12 cellular contexts compared by ENCODE assay signal in genomic region chr12:2797721-2798418, GRCh38. TPM values are rescaled to one million over a fixed set of nuclear protein-coding genes. Genes with fewer than 3 reads are reported as not detected.
A peak's percentile ranks its signal among the peaks of the same experiment; 100 is the strongest.
DNase-seq lines count a peak whose midpoint lies in the region; ATAC-seq and TF ChIP-seq lines count a peak whose summit lies in the region.
"Had no signal": no experiment of that assay in that cellular context is flagged by ENCODE, and none has a peak within 500 bp of the region (broad histone marks: within the 10 kb centered on the region; RNA-seq: fewer than 3 reads in every experiment).

No MANE protein-coding gene starts in this region.

- CTCF ChIA-PET in activated CD8-positive, alpha-beta memory T cell treated with anti-CD3 and anti-CD28 coated beads, Interleukin-2, amount 10 ng/mL, durations not matched to agents 7 days and 5 days (lab: Charles Lee): no interaction called here

- H3K36me3 Mint-ChIP-seq in activated T-cell treated with anti-CD3 and anti-CD28 coated beads, Interleukin-2, amount 50 U/mL, for 4 hours (ENCODE audit: insufficient read depth): peaks cover 40% of the 10 kb centered on the region
- H3K36me3 Mint-ChIP-seq in activated T-helper 1 cell treated with anti-CD3 and anti-CD28 coated beads, Interleukin-12 subunit alpha, Interleukin-12 subunit beta, Interleukin-2, Interleukin-4 antibody, amounts not matched to agents 30 ng/mL and 10 ng/mL and 1 ng/mL, durations not matched to agents 14 hours and 24 hours and 36 hours (ENCODE audit: low read depth): peaks cover 52% of the 10 kb centered on the region
- H3K36me3 Mint-ChIP-seq in stimulated activated effector memory CD8-positive, alpha-beta T cell treated with anti-CD3 and anti-CD28 coated beads, Interleukin-12 subunit alpha, Interleukin-12 subunit beta, amount 100 ng/mL, for 72 hours: peaks cover 68% of the 10 kb centered on the region
- peaks cover 41% of the 10 kb centered on the region for H3K36me3 Mint-ChIP-seq in activated CD8-positive, alpha-beta memory T cell treated with anti-CD3 and anti-CD28 coated beads, Interleukin-2, amount 10 ng/mL, durations not matched to agents 7 days and 5 days

- H3K4me3 ChIP-seq in fibroblast of the aortic adventitia (ENCODE audit: low read depth, low read length): no peak overlapping the region
- H3K4me3 ChIP-seq: psoas muscle had no signal

- H3K9me3 Mint-ChIP-seq in activated T-cell treated with anti-CD3 and anti-CD28 coated beads, Interleukin-2, amount 50 U/mL, for 4 hours: no peaks in the 10 kb centered on the region
- no peaks in the 10 kb centered on the region for H3K9me3 Mint-ChIP-seq in activated T-helper 1 cell treated with anti-CD3 and anti-CD28 coated beads, Interleukin-12 subunit alpha, Interleukin-12 subunit beta, Interleukin-2, Interleukin-4 antibody, amounts not matched to agents 30 ng/mL and 10 ng/mL and 1 ng/mL, durations not matched to agents 14 hours and 24 hours and 36 hours
- no peaks in the 10 kb centered on the region for H3K9me3 Mint-ChIP-seq in stimulated activated effector memory CD8-positive, alpha-beta T cell treated with anti-CD3 and anti-CD28 coated beads, Interleukin-12 subunit alpha, Interleukin-12 subunit beta, amount 100 ng/mL, for 72 hours
- no peaks in the 10 kb centered on the region for H3K9me3 Mint-ChIP-seq in activated CD8-positive, alpha-beta memory T cell treated with anti-CD3 and anti-CD28 coated beads, Interleukin-2, amount 10 ng/mL, durations not matched to agents 7 days and 5 days (ENCODE audit: low read depth)

- H3K4me3 Mint-ChIP-seq in activated T-cell treated with anti-CD3 and anti-CD28 coated beads, Interleukin-2, amount 50 U/mL, for 4 hours: peak overlapping the region; percentile 92
- H3K4me3 Mint-ChIP-seq in activated T-helper 1 cell treated with anti-CD3 and anti-CD28 coated beads, Interleukin-12 subunit alpha, Interleukin-12 subunit beta, Interleukin-2, Interleukin-4 antibody, amounts not matched to agents 30 ng/mL and 10 ng/mL and 1 ng/mL, durations not matched to agents 14 hours and 24 hours and 36 hours: peak overlapping the region; percentile 96
- H3K4me3 Mint-ChIP-seq in stimulated activated effector memory CD8-positive, alpha-beta T cell treated with anti-CD3 and anti-CD28 coated beads, Interleukin-12 subunit alpha, Interleukin-12 subunit beta, amount 100 ng/mL, for 72 hours: peak overlapping the region; percentile 86
- no peak overlapping the region for H3K4me3 Mint-ChIP-seq in activated CD8-positive, alpha-beta memory T cell treated with anti-CD3 and anti-CD28 coated beads, Interleukin-2, amount 10 ng/mL, durations not matched to agents 7 days and 5 days

- no peaks in the 10 kb centered on the region for H3K27me3 Mint-ChIP-seq in activated T-cell treated with anti-CD3 and anti-CD28 coated beads, Interleukin-2, amount 50 U/mL, for 4 hours (ENCODE audit: low read depth)
- H3K27me3 Mint-ChIP-seq in activated T-helper 1 cell treated with anti-CD3 and anti-CD28 coated beads, Interleukin-12 subunit alpha, Interleukin-12 subunit beta, Interleukin-2, Interleukin-4 antibody, amounts not matched to agents 30 ng/mL and 10 ng/mL and 1 ng/mL, durations not matched to agents 14 hours and 24 hours and 36 hours (ENCODE audit: insufficient read depth): peaks cover 8% of the 10 kb centered on the region
- H3K27me3 Mint-ChIP-seq in activated CD8-positive, alpha-beta memory T cell treated with anti-CD3 and anti-CD28 coated beads, Interleukin-2, amount 10 ng/mL, durations not matched to agents 7 days and 5 days: peaks cover 5% of the 10 kb centered on the region

- peak; percentile 21 for TF ChIP-seq CTCF in fibroblast of the aortic adventitia (IDR thresholded peaks at IDR 0.05; ENCODE audit: insufficient read depth, low read length)

- H3K27ac Mint-ChIP-seq in activated T-helper 1 cell treated with anti-CD3 and anti-CD28 coated beads, Interleukin-12 subunit alpha, Interleukin-12 subunit beta, Interleukin-2, Interleukin-4 antibody, amounts not matched to agents 30 ng/mL and 10 ng/mL and 1 ng/mL, durations not matched to agents 14 hours and 24 hours and 36 hours: no peak overlapping the region
- H3K27ac Mint-ChIP-seq in stimulated activated effector memory CD8-positive, alpha-beta T cell treated with anti-CD3 and anti-CD28 coated beads, Interleukin-12 subunit alpha, Interleukin-12 subunit beta, amount 100 ng/mL, for 72 hours: peak overlapping the region; percentile 36
- H3K27ac Mint-ChIP-seq in activated CD8-positive, alpha-beta memory T cell treated with anti-CD3 and anti-CD28 coated beads, Interleukin-2, amount 10 ng/mL, durations not matched to agents 7 days and 5 days: no peak overlapping the region

- no peak for DNase-seq in activated T-cell treated with anti-CD3 and anti-CD28 coated beads, Interleukin-2, amount 50 U/mL, for 4 hours
- no peak for DNase-seq in activated T-cell treated with anti-CD3 and anti-CD28 coated beads for 4 hours
- DNase-seq in activated T-helper 1 cell treated with anti-CD3 and anti-CD28 coated beads, Interleukin-12 subunit alpha, Interleukin-12 subunit beta, Interleukin-2, Interleukin-4 antibody, amounts not matched to agents 30 ng/mL and 10 ng/mL and 1 ng/mL, durations not matched to agents 14 hours and 24 hours and 36 hours (ENCODE audit: low spot score): no peak
- DNase-seq in fibroblast of the aortic adventitia (ENCODE audit: low read depth): peak; percentile 53
- DNase-seq in stimulated activated effector memory CD8-positive, alpha-beta T cell treated with anti-CD3 and anti-CD28 coated beads, Interleukin-12 subunit alpha, Interleukin-12 subunit beta, amount 100 ng/mL, for 72 hours (ENCODE audit: low spot score in 2 of 2): no peak
- DNase-seq in activated CD8-positive, alpha-beta memory T cell treated with anti-CD3 and anti-CD28 coated beads, Interleukin-2, amount 10 ng/mL, durations not matched to agents 7 days and 5 days: no peak
- DNase-seq: H7, NCI-H510A, psoas muscle had no signal

- no peak for ATAC-seq in activated T-cell treated with anti-CD3 and anti-CD28 coated beads, Interleukin-2, amount 50 U/mL, for 4 hours
- no peak for ATAC-seq in stimulated activated effector memory CD8-positive, alpha-beta T cell treated with anti-CD3 and anti-CD28 coated beads, Interleukin-12 subunit alpha, Interleukin-12 subunit beta, amount 100 ng/mL, for 72 hours
- no peak for ATAC-seq in activated CD8-positive, alpha-beta memory T cell treated with anti-CD3 and anti-CD28 coated beads, Interleukin-2, amount 10 ng/mL, durations not matched to agents 7 days and 5 days
- ATAC-seq in HG02759 (IDR thresholded peaks at IDR 0.05; ENCODE audit: unreplicated experiment) (no peak), HG02973 (IDR thresholded peaks at IDR 0.05; ENCODE audit: unreplicated experiment) (no peak)
- ATAC-seq: psoas muscle had no signal

- intact Hi-C loops in activated T-helper 1 cell treated with anti-CD3 and anti-CD28 coated beads, Interleukin-12 subunit alpha, Interleukin-12 subunit beta, Interleukin-2, Interleukin-4 antibody, amounts not matched to agents 30 ng/mL and 10 ng/mL and 1 ng/mL, durations not matched to agents 14 hours and 24 hours and 36 hours (cut with micrococcal nuclease): no loop called here

- peaks cover 19% of the 10 kb centered on the region for H3K4me1 Mint-ChIP-seq in activated T-cell treated with anti-CD3 and anti-CD28 coated beads, Interleukin-2, amount 50 U/mL, for 4 hours (ENCODE audit: low read depth)
- peaks cover 15% of the 10 kb centered on the region for H3K4me1 Mint-ChIP-seq in activated T-helper 1 cell treated with anti-CD3 and anti-CD28 coated beads, Interleukin-12 subunit alpha, Interleukin-12 subunit beta, Interleukin-2, Interleukin-4 antibody, amounts not matched to agents 30 ng/mL and 10 ng/mL and 1 ng/mL, durations not matched to agents 14 hours and 24 hours and 36 hours (ENCODE audit: low read depth)
- peaks cover 21% of the 10 kb centered on the region for H3K4me1 Mint-ChIP-seq in stimulated activated effector memory CD8-positive, alpha-beta T cell treated with anti-CD3 and anti-CD28 coated beads, Interleukin-12 subunit alpha, Interleukin-12 subunit beta, amount 100 ng/mL, for 72 hours
- H3K4me1 Mint-ChIP-seq in activated CD8-positive, alpha-beta memory T cell treated with anti-CD3 and anti-CD28 coated beads, Interleukin-2, amount 10 ng/mL, durations not matched to agents 7 days and 5 days: peaks cover 19% of the 10 kb centered on the region

RNA-seq across cellular contexts. Expression of gene FKBP4, which starts 3.1 kb away (rescaled TPM):
- 100 to 1,000 TPM; 296 to 336 (median 319) TPM for total RNA-seq in activated T-cell treated with anti-CD3 and anti-CD28 coated beads, Interleukin-2, amount 50 U/mL, for 4 hours
- 247 and 269 TPM in 2 replicates for total RNA-seq in activated T-helper 1 cell treated with anti-CD3 and anti-CD28 coated beads, Interleukin-12 subunit alpha, Interleukin-12 subunit beta, Interleukin-2, Interleukin-4 antibody, amounts not matched to agents 30 ng/mL and 10 ng/mL and 1 ng/mL, durations not matched to agents 14 hours and 24 hours and 36 hours
- total RNA-seq in fibroblast of the aortic adventitia (ENCODE audit: low replicate concordance): 20.9 and 65.5 TPM in 2 replicates
- 100 to 1,000 TPM in 1 of 2 experiments, 10 to 100 TPM in 1; 78.2 to 109 TPM for total RNA-seq in activated CD8-positive, alpha-beta memory T cell treated with anti-CD3 and anti-CD28 coated beads, Interleukin-2, amount 10 ng/mL, durations not matched to agents 7 days and 5 days

RNA-seq across cellular contexts. Expression of gene ITFG2, which starts 14.6 kb away (rescaled TPM):
- 10 to 100 TPM; 39.7 to 46.9 (median 45.0) TPM for total RNA-seq in activated T-cell treated with anti-CD3 and anti-CD28 coated beads, Interleukin-2, amount 50 U/mL, for 4 hours
- total RNA-seq in activated T-helper 1 cell treated with anti-CD3 and anti-CD28 coated beads, Interleukin-12 subunit alpha, Interleukin-12 subunit beta, Interleukin-2, Interleukin-4 antibody, amounts not matched to agents 30 ng/mL and 10 ng/mL and 1 ng/mL, durations not matched to agents 14 hours and 24 hours and 36 hours: 35.1 and 42.2 TPM in 2 replicates
- 19.1 and 32.6 TPM in 2 replicates for total RNA-seq in fibroblast of the aortic adventitia (ENCODE audit: low replicate concordance)
- 10 to 100 TPM; 28.8 to 34.9 TPM for total RNA-seq in activated CD8-positive, alpha-beta memory T cell treated with anti-CD3 and anti-CD28 coated beads, Interleukin-2, amount 10 ng/mL, durations not matched to agents 7 days and 5 days

RNA-seq across cellular contexts. Expression of gene NRIP2, which starts 37.0 kb away (rescaled TPM):
- not detected for total RNA-seq in activated T-cell treated with anti-CD3 and anti-CD28 coated beads, Interleukin-2, amount 50 U/mL, for 4 hours
- total RNA-seq in activated T-helper 1 cell treated with anti-CD3 and anti-CD28 coated beads, Interleukin-12 subunit alpha, Interleukin-12 subunit beta, Interleukin-2, Interleukin-4 antibody, amounts not matched to agents 30 ng/mL and 10 ng/mL and 1 ng/mL, durations not matched to agents 14 hours and 24 hours and 36 hours: not detected in 2 replicates
- not detected in 2 replicates for total RNA-seq in fibroblast of the aortic adventitia (ENCODE audit: low replicate concordance)
- total RNA-seq in activated CD8-positive, alpha-beta memory T cell treated with anti-CD3 and anti-CD28 coated beads, Interleukin-2, amount 10 ng/mL, durations not matched to agents 7 days and 5 days: not detected
- total RNA-seq: H7, HT-29 had no signal

RNA-seq across cellular contexts. Expression of gene TEX52, which starts 59.0 kb away (rescaled TPM):
- not detected for total RNA-seq in activated T-cell treated with anti-CD3 and anti-CD28 coated beads, Interleukin-2, amount 50 U/mL, for 4 hours
- 0.17 TPM in 1 of 2 replicates, not detected in the other for total RNA-seq in activated T-helper 1 cell treated with anti-CD3 and anti-CD28 coated beads, Interleukin-12 subunit alpha, Interleukin-12 subunit beta, Interleukin-2, Interleukin-4 antibody, amounts not matched to agents 30 ng/mL and 10 ng/mL and 1 ng/mL, durations not matched to agents 14 hours and 24 hours and 36 hours
- not detected in 2 replicates for total RNA-seq in fibroblast of the aortic adventitia (ENCODE audit: low replicate concordance)
- total RNA-seq in activated CD8-positive, alpha-beta memory T cell treated with anti-CD3 and anti-CD28 coated beads, Interleukin-2, amount 10 ng/mL, durations not matched to agents 7 days and 5 days: under 1 TPM in 1 of 2 experiments, not detected in 1; 0.67 TPM
- total RNA-seq: H7, psoas muscle had no signal
